ENCODE assay signal across 1 cellular context in the genomic region with DNA sequence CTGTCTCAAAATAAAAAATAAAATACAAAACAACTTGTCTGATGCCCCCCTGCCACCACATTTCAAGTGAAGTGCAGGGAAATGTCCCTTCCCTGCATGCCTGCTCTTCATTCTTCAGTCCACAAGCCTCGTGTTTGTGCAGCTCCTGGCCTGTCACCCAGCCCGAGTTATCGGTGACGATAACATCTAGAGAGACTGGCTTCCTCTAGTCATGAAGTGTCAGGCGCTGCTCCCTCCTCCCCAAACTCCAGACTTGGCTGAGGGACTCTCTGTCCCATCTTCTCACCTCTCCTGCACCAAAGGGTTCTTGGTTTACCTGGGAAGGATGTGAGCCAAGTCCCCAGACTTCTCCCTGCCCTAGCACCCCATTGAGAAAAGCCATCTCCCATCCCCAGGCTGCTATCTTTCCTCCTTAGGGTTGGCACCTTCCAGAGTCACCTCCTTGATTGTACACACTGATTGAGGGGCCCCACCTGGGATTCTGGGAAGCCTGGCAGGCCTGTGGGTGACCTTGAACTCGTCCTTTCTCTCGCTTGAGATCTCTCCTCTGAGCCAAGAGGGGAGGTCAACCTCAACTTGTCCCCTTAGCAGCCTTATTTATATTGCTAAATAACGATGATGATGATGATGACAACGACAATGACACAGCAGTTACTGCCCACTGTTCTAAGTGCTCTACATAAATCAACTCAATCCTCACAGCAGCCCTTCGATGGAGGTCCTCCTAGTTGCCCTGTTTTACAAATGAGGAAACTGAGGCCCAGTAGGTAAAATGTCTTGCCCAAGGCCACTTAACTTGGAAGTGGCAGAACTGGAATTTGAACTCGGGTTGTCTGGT.
TF ChIP-seq lines count a peak whose summit lies in the region.

No MANE protein-coding gene starts in this region.

TF ChIP-seq in K562, 482 proteins besides CTCF, POLR2A, EP300 and RAD21 (continued from another document and continues in another):
- TF ChIP-seq, protein P1, sequence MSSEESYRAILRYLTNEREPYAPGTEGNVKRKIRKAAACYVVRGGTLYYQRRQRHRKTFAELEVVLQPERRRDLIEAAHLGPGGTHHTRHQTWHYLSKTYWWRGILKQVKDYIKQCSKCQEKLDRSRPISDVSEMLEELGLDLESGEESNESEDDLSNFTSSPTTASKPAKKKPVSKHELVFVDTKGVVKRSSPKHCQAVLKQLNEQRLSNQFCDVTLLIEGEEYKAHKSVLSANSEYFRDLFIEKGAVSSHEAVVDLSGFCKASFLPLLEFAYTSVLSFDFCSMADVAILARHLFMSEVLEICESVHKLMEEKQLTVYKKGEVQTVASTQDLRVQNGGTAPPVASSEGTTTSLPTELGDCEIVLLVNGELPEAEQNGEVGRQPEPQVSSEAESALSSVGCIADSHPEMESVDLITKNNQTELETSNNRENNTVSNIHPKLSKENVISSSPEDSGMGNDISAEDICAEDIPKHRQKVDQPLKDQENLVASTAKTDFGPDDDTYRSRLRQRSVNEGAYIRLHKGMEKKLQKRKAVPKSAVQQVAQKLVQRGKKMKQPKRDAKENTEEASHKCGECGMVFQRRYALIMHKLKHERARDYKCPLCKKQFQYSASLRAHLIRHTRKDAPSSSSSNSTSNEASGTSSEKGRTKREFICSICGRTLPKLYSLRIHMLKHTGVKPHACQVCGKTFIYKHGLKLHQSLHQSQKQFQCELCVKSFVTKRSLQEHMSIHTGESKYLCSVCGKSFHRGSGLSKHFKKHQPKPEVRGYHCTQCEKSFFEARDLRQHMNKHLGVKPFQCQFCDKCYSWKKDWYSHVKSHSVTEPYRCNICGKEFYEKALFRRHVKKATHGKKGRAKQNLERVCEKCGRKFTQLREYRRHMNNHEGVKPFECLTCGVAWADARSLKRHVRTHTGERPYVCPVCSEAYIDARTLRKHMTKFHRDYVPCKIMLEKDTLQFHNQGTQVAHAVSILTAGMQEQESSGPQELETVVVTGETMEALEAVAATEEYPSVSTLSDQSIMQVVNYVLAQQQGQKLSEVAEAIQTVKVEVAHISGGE (CRISPR knock-in tag; IDR thresholded peaks at IDR 0.05): no peak
- TF ChIP-seq, protein P2, sequence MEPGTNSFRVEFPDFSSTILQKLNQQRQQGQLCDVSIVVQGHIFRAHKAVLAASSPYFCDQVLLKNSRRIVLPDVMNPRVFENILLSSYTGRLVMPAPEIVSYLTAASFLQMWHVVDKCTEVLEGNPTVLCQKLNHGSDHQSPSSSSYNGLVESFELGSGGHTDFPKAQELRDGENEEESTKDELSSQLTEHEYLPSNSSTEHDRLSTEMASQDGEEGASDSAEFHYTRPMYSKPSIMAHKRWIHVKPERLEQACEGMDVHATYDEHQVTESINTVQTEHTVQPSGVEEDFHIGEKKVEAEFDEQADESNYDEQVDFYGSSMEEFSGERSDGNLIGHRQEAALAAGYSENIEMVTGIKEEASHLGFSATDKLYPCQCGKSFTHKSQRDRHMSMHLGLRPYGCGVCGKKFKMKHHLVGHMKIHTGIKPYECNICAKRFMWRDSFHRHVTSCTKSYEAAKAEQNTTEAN (CRISPR knock-in tag; IDR thresholded peaks at IDR 0.05): no peak
- no peak for TF ChIP-seq SMARCA5 (IDR thresholded peaks at IDR 0.05)
- TF ChIP-seq SIN3A (IDR thresholded peaks at IDR 0.05; ENCODE audit: borderline replicate concordance in 2 of 2, control insufficient read depth in 1 of 2, low read depth in 2 of 2, low read length in 2 of 2): no peak
- TF ChIP-seq ZNF589 (CRISPR knock-in tag; IDR thresholded peaks at IDR 0.05; ENCODE audit: low read depth): no peak
- TF ChIP-seq NCOA2 (IDR thresholded peaks at IDR 0.05; ENCODE audit: partially characterized antibody in 2 of 2): no peak
- TF ChIP-seq NUFIP1 (IDR thresholded peaks at IDR 0.05; ENCODE audit: partially characterized antibody): no peak
- TF ChIP-seq, protein P3, sequence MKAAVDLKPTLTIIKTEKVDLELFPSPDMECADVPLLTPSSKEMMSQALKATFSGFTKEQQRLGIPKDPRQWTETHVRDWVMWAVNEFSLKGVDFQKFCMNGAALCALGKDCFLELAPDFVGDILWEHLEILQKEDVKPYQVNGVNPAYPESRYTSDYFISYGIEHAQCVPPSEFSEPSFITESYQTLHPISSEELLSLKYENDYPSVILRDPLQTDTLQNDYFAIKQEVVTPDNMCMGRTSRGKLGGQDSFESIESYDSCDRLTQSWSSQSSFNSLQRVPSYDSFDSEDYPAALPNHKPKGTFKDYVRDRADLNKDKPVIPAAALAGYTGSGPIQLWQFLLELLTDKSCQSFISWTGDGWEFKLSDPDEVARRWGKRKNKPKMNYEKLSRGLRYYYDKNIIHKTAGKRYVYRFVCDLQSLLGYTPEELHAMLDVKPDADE (conservative IDR thresholded peaks at IDR 0.05; ENCODE audit: control insufficient read depth, low read depth, low read length): no peak
- no peak for TF ChIP-seq NFRKB (IDR thresholded peaks at IDR 0.05; ENCODE audit: low read depth)
- TF ChIP-seq FOXK1 (CRISPR knock-in tag; IDR thresholded peaks at IDR 0.05; ENCODE audit: borderline replicate concordance): no peak
- TF ChIP-seq PHF21A (IDR thresholded peaks at IDR 0.05; ENCODE audit: borderline replicate concordance, low read depth): no peak
- no peak for TF ChIP-seq MLX (CRISPR knock-in tag; conservative IDR thresholded peaks at IDR 0.05)
- no peak for TF ChIP-seq IFI16 (CRISPR knock-in tag; IDR thresholded peaks at IDR 0.05)
- no peak for TF ChIP-seq ZNF165 (CRISPR knock-in tag; IDR thresholded peaks at IDR 0.05; ENCODE audit: borderline replicate concordance)
- TF ChIP-seq ZNF217 (CRISPR knock-in tag; IDR thresholded peaks at IDR 0.05): no peak
- TF ChIP-seq, protein P4, sequence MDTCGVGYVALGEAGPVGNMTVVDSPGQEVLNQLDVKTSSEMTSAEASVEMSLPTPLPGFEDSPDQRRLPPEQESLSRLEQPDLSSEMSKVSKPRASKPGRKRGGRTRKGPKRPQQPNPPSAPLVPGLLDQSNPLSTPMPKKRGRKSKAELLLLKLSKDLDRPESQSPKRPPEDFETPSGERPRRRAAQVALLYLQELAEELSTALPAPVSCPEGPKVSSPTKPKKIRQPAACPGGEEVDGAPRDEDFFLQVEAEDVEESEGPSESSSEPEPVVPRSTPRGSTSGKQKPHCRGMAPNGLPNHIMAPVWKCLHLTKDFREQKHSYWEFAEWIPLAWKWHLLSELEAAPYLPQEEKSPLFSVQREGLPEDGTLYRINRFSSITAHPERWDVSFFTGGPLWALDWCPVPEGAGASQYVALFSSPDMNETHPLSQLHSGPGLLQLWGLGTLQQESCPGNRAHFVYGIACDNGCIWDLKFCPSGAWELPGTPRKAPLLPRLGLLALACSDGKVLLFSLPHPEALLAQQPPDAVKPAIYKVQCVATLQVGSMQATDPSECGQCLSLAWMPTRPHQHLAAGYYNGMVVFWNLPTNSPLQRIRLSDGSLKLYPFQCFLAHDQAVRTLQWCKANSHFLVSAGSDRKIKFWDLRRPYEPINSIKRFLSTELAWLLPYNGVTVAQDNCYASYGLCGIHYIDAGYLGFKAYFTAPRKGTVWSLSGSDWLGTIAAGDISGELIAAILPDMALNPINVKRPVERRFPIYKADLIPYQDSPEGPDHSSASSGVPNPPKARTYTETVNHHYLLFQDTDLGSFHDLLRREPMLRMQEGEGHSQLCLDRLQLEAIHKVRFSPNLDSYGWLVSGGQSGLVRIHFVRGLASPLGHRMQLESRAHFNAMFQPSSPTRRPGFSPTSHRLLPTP (IDR thresholded peaks at IDR 0.05; ENCODE audit: borderline replicate concordance, extremely low read depth, insufficient read length): no peak
- TF ChIP-seq HNRNPL (IDR thresholded peaks at IDR 0.05; ENCODE audit: low read depth, low read length): no peak
- no peak for TF ChIP-seq POLR3A (IDR thresholded peaks at IDR 0.05; ENCODE audit: borderline replicate concordance, extremely low read depth, insufficient read depth, insufficient read length)
- TF ChIP-seq THRB (CRISPR knock-in tag; conservative IDR thresholded peaks at IDR 0.05): no peak
- peak; percentile 61; the same call in 1 of the 2 replicates for TF ChIP-seq CTBP1 (IDR thresholded peaks at IDR 0.05; ENCODE audit: borderline replicate concordance)
- no peak for TF ChIP-seq TFAM (CRISPR knock-in tag; conservative IDR thresholded peaks at IDR 0.05)
- TF ChIP-seq EGR1 (conservative IDR thresholded peaks at IDR 0.05): no peak
- no peak for TF ChIP-seq ZBTB9 (CRISPR knock-in tag; IDR thresholded peaks at IDR 0.05)
- peak; percentile 63; the same call in 1 of the 2 replicates for TF ChIP-seq MAFF (IDR thresholded peaks at IDR 0.05; ENCODE audit: low read length)
- TF ChIP-seq STAG1 (CRISPR knock-in tag; IDR thresholded peaks at IDR 0.05; ENCODE audit: borderline replicate concordance): no peak
- peak; percentile 83 for TF ChIP-seq MEIS2 (IDR thresholded peaks at IDR 0.05; ENCODE audit: partially characterized antibody)
- no peak for TF ChIP-seq HCFC1 (IDR thresholded peaks at IDR 0.05; ENCODE audit: low read depth, low read length)
- no peak for TF ChIP-seq POLR2G (IDR thresholded peaks at IDR 0.05; ENCODE audit: low read depth, low read length)
- no peak for TF ChIP-seq ARID2 (IDR thresholded peaks at IDR 0.05)
- TF ChIP-seq MTA2 (IDR thresholded peaks at IDR 0.05; ENCODE audit: low read depth): no peak
- TF ChIP-seq KDM2B (CRISPR knock-in tag; IDR thresholded peaks at IDR 0.05): no peak
- TF ChIP-seq, protein P5, sequence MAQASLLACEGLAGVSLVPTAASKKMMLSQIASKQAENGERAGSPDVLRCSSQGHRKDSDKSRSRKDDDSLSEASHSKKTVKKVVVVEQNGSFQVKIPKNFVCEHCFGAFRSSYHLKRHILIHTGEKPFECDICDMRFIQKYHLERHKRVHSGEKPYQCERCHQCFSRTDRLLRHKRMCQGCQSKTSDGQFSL (CRISPR knock-in tag; IDR thresholded peaks at IDR 0.05): no peak
- TF ChIP-seq, protein P5 (tag; IDR thresholded peaks at IDR 0.05): no peak
- TF ChIP-seq ZBTB17 (CRISPR knock-in tag; IDR thresholded peaks at IDR 0.05): no peak
- TF ChIP-seq SNIP1 (IDR thresholded peaks at IDR 0.05; ENCODE audit: low read depth): no peak
- no peak for TF ChIP-seq ZNF12 (CRISPR knock-in tag; IDR thresholded peaks at IDR 0.05)
- TF ChIP-seq CHD1 (IDR thresholded peaks at IDR 0.05; ENCODE audit: low read length): no peak
- TF ChIP-seq ZNF133 (CRISPR knock-in tag; IDR thresholded peaks at IDR 0.05): no peak
- no peak for TF ChIP-seq POU5F1 (IDR thresholded peaks at IDR 0.05; ENCODE audit: borderline replicate concordance, low read depth, low read length, partially characterized antibody)
- no peak for TF ChIP-seq PHF8 (IDR thresholded peaks at IDR 0.05; ENCODE audit: borderline replicate concordance, low read length)
- no peak for TF ChIP-seq YY1 (IDR thresholded peaks at IDR 0.05; ENCODE audit: borderline replicate concordance in 1 of 3, control insufficient read depth in 1 of 3, extremely low read depth in 1 of 3, insufficient read depth in 3 of 3, insufficient read length in 1 of 3, insufficient replicate concordance in 2 of 3, low read depth in 1 of 3, low read length in 2 of 3)
- TF ChIP-seq, protein P6, sequence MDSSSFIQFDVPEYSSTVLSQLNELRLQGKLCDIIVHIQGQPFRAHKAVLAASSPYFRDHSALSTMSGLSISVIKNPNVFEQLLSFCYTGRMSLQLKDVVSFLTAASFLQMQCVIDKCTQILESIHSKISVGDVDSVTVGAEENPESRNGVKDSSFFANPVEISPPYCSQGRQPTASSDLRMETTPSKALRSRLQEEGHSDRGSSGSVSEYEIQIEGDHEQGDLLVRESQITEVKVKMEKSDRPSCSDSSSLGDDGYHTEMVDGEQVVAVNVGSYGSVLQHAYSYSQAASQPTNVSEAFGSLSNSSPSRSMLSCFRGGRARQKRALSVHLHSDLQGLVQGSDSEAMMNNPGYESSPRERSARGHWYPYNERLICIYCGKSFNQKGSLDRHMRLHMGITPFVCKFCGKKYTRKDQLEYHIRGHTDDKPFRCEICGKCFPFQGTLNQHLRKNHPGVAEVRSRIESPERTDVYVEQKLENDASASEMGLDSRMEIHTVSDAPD (CRISPR knock-in tag; IDR thresholded peaks at IDR 0.05): no peak
- no peak for TF ChIP-seq EP400 (IDR thresholded peaks at IDR 0.05)
- no peak for TF ChIP-seq PCBP1 (IDR thresholded peaks at IDR 0.05; ENCODE audit: low read depth, low read length, poor library complexity, severe bottlenecking)
- TF ChIP-seq NR4A1 (CRISPR knock-in tag; IDR thresholded peaks at IDR 0.05): no peak
- TF ChIP-seq NR4A1 (tag; IDR thresholded peaks at IDR 0.05): no peak
- TF ChIP-seq ZNF274 (IDR thresholded peaks at IDR 0.05; ENCODE audit: borderline replicate concordance, low read depth, low read length): no peak
